8 cellular contexts compared by ENCODE assay signal in genomic region chr20:1325173-1326030, GRCh38.
DNase-seq lines count a peak whose midpoint lies in the region; ATAC-seq lines count a peak whose summit lies in the region.

No MANE protein-coding gene starts in this region.

- peak; percentile 92 for ATAC-seq in GM19035 (IDR thresholded peaks at IDR 0.05; ENCODE audit: unreplicated experiment)
- peak; percentile 85 for ATAC-seq in HG03280 (IDR thresholded peaks at IDR 0.05; ENCODE audit: unreplicated experiment)

- DNase-seq in AML-193 (lab: John Stamatoyannopoulos, UW), result peak; percentile 84 to 91
- peak; percentile 97 for DNase-seq in NCI-H345 treated with DMSO at 0.1 percent for 48 hours (lab: John Stamatoyannopoulos, UW; ENCODE audit: unreplicated experiment)
- peak; percentile 99 for DNase-seq in activated CD4-positive, CD25-positive, alpha-beta regulatory T cell treated with anti-CD3 and anti-CD28 coated beads, Interleukin-2, amount 50 U/mL, for 16 hours (ENCODE audit: low read depth, low spot score)
- DNase-seq in cerebellar nuclear complex (lab: John Stamatoyannopoulos, UW), result peak; percentile 64 to 73
- DNase-seq in islet precursor cell, result peak; percentile 96
- DNase-seq in stimulated activated CD4-positive, alpha-beta T cell treated with anti-CD3 and anti-CD28 coated beads, Interleukin-12 subunit alpha, Interleukin-12 subunit beta, amount 100 ng/mL, for 4 hours, result peak; percentile 99

Comparison
In these comparisons a context has a peak if more than half of its experiments do, and no peak if none do; other contexts are left out.
1. Peak in every context shown above with its lines: DNase-seq and ATAC-seq.